In the genomic region with DNA sequence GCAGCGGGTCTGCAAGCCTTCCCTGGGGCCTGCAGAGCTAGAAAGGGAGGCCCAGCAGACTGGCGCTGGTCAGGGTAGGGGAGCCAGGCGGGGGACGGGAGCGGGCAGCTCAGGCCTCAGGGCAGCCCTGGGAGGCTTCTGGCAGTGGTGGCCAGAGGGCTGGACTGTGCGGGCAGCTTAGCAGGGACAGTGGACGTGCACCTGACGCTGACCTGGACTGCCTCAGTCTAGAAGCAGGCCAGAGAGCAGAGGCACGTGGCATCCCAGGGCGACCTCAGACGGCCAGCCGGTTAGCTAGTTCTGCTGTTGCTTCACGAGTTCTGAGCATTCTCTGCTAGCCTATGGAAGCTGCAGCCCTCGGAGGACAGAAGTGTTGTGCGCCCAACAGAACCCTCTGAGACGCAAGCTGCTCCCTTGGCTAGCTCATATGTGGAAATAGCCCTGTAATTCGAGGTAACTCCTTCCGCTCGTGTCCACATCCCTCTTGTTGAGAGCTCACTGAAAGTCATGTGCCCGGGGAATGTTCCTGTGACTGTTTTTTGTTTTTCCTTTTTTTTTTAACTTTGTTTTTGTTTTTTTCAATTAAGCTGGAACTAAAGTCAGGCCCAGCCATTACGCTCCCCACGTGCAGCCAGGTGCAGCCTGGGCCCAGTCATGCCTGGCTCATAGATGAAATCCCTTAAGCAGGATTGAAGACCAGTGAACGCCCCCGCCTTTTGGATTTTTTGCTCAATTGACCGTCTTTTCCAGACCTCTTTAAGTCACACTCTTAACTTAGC, we compare ENCODE assay signal across 10 cellular contexts. TPM values are rescaled to one million over a fixed set of nuclear protein-coding genes. Genes with fewer than 3 reads are reported as not detected.
DNase-seq lines count a peak whose midpoint lies in the region; ATAC-seq and TF ChIP-seq lines count a peak whose summit lies in the region.
"Had no signal": no experiment of that assay in that cellular context is flagged by ENCODE, and none has a peak within 500 bp of the region (broad histone marks: within the 10 kb centered on the region; RNA-seq: fewer than 3 reads in every experiment).

No MANE protein-coding gene starts in this region.

- H3K27me3 Mint-ChIP-seq in T-helper 2 cell treated with Interferon-gamma antibody and Interleukin-4, amounts not matched to agents 5 μg/mL and 100 μg/mL, for 36 hours (ENCODE audit: low read depth): no peaks in the 10 kb centered on the region
- no peaks in the 10 kb centered on the region for H3K27me3 Mint-ChIP-seq in activated CD8-positive, alpha-beta T cell treated with anti-CD3 and anti-CD28 coated beads for 36 hours

- H3K4me1 ChIP-seq in subcutaneous abdominal adipose tissue (ENCODE audit: control insufficient read depth in 5 of 5, insufficient read depth in 5 of 5, low read length in 5 of 5): peaks cover 18 to 74% (median 72%) of the 10 kb centered on the region in 5 donors

- CTCF ChIA-PET in activated CD8-positive, alpha-beta T cell treated with anti-CD3 and anti-CD28 coated beads for 36 hours (lab: Charles Lee): interaction anchor here (0.6 to 5.6 kb wide), 6 partner anchors 29 to 172 kb away, joined by 3 to 65 read pairs (median 3); no protein-coding TSS in a partner anchor

- H3K9ac ChIP-seq in subcutaneous abdominal adipose tissue (ENCODE audit: low read length in 5 of 5): no peak overlapping the region

- H3K36me3 ChIP-seq in subcutaneous abdominal adipose tissue (ENCODE audit: control insufficient read depth in 5 of 5, insufficient read depth in 5 of 5, low read length in 5 of 5): peaks cover 0 to 49% (median 41%) of the 10 kb centered on the region in 5 donors

- H3K27me3 ChIP-seq in subcutaneous abdominal adipose tissue (ENCODE audit: control insufficient read depth in 5 of 5, insufficient read depth in 4 of 5, low read length in 5 of 5): no peaks in the 10 kb centered on the region

- DNase-seq in T-helper 2 cell treated with Interferon-gamma antibody and Interleukin-4, amounts not matched to agents 5 μg/mL and 100 μg/mL, for 36 hours (ENCODE audit: low spot score): no peak
- DNase-seq in T-helper 2 cell (no peak), NCI-H128 (lab: John Stamatoyannopoulos, UW; ENCODE audit: unreplicated experiment) (no peak)
- no peak for DNase-seq in activated CD8-positive, alpha-beta T cell treated with anti-CD3 and anti-CD28 coated beads for 36 hours
- no peak for DNase-seq in stimulated activated CD4-positive, alpha-beta T cell treated with anti-CD3 and anti-CD28 coated beads, Interleukin-15, amount 100 ng/mL, for 24 hours
- DNase-seq: NCI-H2107 had no signal

- peaks cover 32% of the 10 kb centered on the region for H3K4me1 Mint-ChIP-seq in T-helper 2 cell treated with Interferon-gamma antibody and Interleukin-4, amounts not matched to agents 5 μg/mL and 100 μg/mL, for 36 hours (ENCODE audit: low read depth)
- peaks cover 53% of the 10 kb centered on the region for H3K4me1 Mint-ChIP-seq in activated CD8-positive, alpha-beta T cell treated with anti-CD3 and anti-CD28 coated beads for 36 hours (ENCODE audit: low read depth)

- intact Hi-C loops in activated CD8-positive, alpha-beta T cell treated with anti-CD3 and anti-CD28 coated beads for 36 hours (cut with micrococcal nuclease): loop anchor here (10.0 kb wide), 1 partner anchor 91 kb away; no protein-coding TSS in a partner anchor

- H3K27ac ChIP-seq in subcutaneous abdominal adipose tissue (ENCODE audit: low read depth, low read length): peak overlapping the region; percentile 91

- H3K4me3 Mint-ChIP-seq in T-helper 2 cell treated with Interferon-gamma antibody and Interleukin-4, amounts not matched to agents 5 μg/mL and 100 μg/mL, for 36 hours: peak overlapping the region; percentile 50
- H3K4me3 Mint-ChIP-seq in activated CD8-positive, alpha-beta T cell treated with anti-CD3 and anti-CD28 coated beads for 36 hours: peak overlapping the region; percentile 74

- TF ChIP-seq CTCF in activated CD8-positive, alpha-beta T cell treated with anti-CD3 and anti-CD28 coated beads for 36 hours (IDR thresholded peaks at IDR 0.05): no peak

- 0 out of 2 replicates have a peak overlapping the region, but pooled peaks have one; percentile 24 for H3K4me3 ChIP-seq in iPS-18c (ENCODE audit: insufficient read depth, low read depth, low read length)
- H3K4me3 ChIP-seq in subcutaneous abdominal adipose tissue (ENCODE audit: low read depth in 1 of 5, low read length in 5 of 5): peak overlapping the region in 1 of 5 donors; percentile 1
- H3K4me3 ChIP-seq: lung had no signal

- peak overlapping the region; percentile 65 for H3K27ac Mint-ChIP-seq in T-helper 2 cell treated with Interferon-gamma antibody and Interleukin-4, amounts not matched to agents 5 μg/mL and 100 μg/mL, for 36 hours
- peak overlapping the region; percentile 76 for H3K27ac Mint-ChIP-seq in activated CD8-positive, alpha-beta T cell treated with anti-CD3 and anti-CD28 coated beads for 36 hours

- no peaks in the 10 kb centered on the region for H3K9me3 ChIP-seq in iPS-18c (ENCODE audit: control insufficient read depth, insufficient read depth, low read length)
- no peaks in the 10 kb centered on the region for H3K9me3 ChIP-seq in subcutaneous abdominal adipose tissue (ENCODE audit: control insufficient read depth in 5 of 5, low read length in 5 of 5)

- POLR2A ChIA-PET in activated CD8-positive, alpha-beta T cell treated with anti-CD3 and anti-CD28 coated beads for 36 hours (lab: Charles Lee): interaction anchor here (0.6 to 1.9 kb wide), 9 partner anchors 10 to 136 kb away, joined by 3 to 7 read pairs (median 4); a partner anchor contains a TSS

- ATAC-seq in activated CD8-positive, alpha-beta T cell treated with anti-CD3 and anti-CD28 coated beads for 36 hours: no peak
- no peak for ATAC-seq in GM21423 (IDR thresholded peaks at IDR 0.05; ENCODE audit: unreplicated experiment)

- no peaks in the 10 kb centered on the region for H3K9me3 Mint-ChIP-seq in T-helper 2 cell treated with Interferon-gamma antibody and Interleukin-4, amounts not matched to agents 5 μg/mL and 100 μg/mL, for 36 hours
- no peaks in the 10 kb centered on the region for H3K9me3 Mint-ChIP-seq in activated CD8-positive, alpha-beta T cell treated with anti-CD3 and anti-CD28 coated beads for 36 hours

- peaks cover 56% of the 10 kb centered on the region for H3K36me3 Mint-ChIP-seq in T-helper 2 cell treated with Interferon-gamma antibody and Interleukin-4, amounts not matched to agents 5 μg/mL and 100 μg/mL, for 36 hours (ENCODE audit: low read depth)
- peaks cover 59% of the 10 kb centered on the region for H3K36me3 Mint-ChIP-seq in activated CD8-positive, alpha-beta T cell treated with anti-CD3 and anti-CD28 coated beads for 36 hours (ENCODE audit: low read depth)

RNA-seq across cellular contexts. Expression of a gene that starts 1.9 kb away (rescaled TPM):
- total RNA-seq in activated CD8-positive, alpha-beta T cell treated with anti-CD3 and anti-CD28 coated beads for 36 hours: 10 to 100 TPM; 77.0 to 88.0 TPM

RNA-seq across cellular contexts. Expression of a gene that starts 4.3 kb away (rescaled TPM):
- total RNA-seq in activated CD8-positive, alpha-beta T cell treated with anti-CD3 and anti-CD28 coated beads for 36 hours: 100 to 1,000 TPM; 161 to 180 TPM

RNA-seq across cellular contexts. Expression of a gene that starts 12.2 kb away (rescaled TPM):
- not detected for total RNA-seq in activated CD8-positive, alpha-beta T cell treated with anti-CD3 and anti-CD28 coated beads for 36 hours

RNA-seq across cellular contexts. Expression of a gene that starts 25.1 kb away (rescaled TPM):
- total RNA-seq in activated CD8-positive, alpha-beta T cell treated with anti-CD3 and anti-CD28 coated beads for 36 hours: 10 to 100 TPM; 41.1 to 43.9 TPM

RNA-seq across cellular contexts. Expression of a gene that starts 31.9 kb away (rescaled TPM):
- 100 to 1,000 TPM; 186 to 199 TPM for total RNA-seq in activated CD8-positive, alpha-beta T cell treated with anti-CD3 and anti-CD28 coated beads for 36 hours
